1 cellular context compared by ENCODE assay signal in genomic region chr3:179227349-179227748, GRCh38.
TF ChIP-seq lines count a peak whose summit lies in the region.

No MANE protein-coding gene starts in this region.

TF ChIP-seq in GM23338, 12 proteins besides CTCF, POLR2A, EP300 and RAD21 (continued from another document):
- TF ChIP-seq, protein P1, sequence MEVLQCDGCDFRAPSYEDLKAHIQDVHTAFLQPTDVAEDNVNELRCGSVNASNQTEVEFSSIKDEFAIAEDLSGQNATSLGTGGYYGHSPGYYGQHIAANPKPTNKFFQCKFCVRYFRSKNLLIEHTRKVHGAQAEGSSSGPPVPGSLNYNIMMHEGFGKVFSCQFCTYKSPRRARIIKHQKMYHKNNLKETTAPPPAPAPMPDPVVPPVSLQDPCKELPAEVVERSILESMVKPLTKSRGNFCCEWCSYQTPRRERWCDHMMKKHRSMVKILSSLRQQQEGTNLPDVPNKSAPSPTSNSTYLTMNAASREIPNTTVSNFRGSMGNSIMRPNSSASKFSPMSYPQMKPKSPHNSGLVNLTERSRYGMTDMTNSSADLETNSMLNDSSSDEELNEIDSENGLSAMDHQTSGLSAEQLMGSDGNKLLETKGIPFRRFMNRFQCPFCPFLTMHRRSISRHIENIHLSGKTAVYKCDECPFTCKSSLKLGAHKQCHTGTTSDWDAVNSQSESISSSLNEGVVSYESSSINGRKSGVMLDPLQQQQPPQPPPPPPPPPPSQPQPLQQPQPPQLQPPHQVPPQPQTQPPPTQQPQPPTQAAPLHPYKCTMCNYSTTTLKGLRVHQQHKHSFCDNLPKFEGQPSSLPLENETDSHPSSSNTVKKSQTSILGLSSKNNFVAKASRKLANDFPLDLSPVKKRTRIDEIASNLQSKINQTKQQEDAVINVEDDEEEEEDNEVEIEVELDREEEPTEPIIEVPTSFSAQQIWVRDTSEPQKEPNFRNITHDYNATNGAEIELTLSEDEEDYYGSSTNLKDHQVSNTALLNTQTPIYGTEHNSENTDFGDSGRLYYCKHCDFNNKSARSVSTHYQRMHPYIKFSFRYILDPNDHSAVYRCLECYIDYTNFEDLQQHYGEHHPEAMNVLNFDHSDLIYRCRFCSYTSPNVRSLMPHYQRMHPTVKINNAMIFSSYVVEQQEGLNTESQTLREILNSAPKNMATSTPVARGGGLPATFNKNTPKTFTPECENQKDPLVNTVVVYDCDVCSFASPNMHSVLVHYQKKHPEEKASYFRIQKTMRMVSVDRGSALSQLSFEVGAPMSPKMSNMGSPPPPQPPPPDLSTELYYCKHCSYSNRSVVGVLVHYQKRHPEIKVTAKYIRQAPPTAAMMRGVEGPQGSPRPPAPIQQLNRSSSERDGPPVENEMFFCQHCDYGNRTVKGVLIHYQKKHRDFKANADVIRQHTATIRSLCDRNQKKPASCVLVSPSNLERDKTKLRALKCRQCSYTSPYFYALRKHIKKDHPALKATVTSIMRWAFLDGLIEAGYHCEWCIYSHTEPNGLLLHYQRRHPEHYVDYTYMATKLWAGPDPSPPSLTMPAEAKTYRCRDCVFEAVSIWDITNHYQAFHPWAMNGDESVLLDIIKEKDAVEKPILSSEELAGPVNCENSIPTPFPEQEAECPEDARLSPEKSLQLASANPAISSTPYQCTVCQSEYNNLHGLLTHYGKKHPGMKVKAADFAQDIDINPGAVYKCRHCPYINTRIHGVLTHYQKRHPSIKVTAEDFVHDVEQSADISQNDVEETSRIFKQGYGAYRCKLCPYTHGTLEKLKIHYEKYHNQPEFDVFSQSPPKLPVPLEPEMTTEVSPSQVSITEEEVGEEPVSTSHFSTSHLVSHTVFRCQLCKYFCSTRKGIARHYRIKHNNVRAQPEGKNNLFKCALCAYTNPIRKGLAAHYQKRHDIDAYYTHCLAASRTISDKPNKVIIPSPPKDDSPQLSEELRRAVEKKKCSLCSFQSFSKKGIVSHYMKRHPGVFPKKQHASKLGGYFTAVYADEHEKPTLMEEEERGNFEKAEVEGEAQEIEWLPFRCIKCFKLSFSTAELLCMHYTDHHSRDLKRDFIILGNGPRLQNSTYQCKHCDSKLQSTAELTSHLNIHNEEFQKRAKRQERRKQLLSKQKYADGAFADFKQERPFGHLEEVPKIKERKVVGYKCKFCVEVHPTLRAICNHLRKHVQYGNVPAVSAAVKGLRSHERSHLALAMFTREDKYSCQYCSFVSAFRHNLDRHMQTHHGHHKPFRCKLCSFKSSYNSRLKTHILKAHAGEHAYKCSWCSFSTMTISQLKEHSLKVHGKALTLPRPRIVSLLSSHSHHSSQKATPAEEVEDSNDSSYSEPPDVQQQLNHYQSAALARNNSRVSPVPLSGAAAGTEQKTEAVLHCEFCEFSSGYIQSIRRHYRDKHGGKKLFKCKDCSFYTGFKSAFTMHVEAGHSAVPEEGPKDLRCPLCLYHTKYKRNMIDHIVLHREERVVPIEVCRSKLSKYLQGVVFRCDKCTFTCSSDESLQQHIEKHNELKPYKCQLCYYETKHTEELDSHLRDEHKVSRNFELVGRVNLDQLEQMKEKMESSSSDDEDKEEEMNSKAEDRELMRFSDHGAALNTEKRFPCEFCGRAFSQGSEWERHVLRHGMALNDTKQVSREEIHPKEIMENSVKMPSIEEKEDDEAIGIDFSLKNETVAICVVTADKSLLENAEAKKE (CRISPR knock-in tag; IDR thresholded peaks at IDR 0.05): no peak
- TF ChIP-seq, protein P2, sequence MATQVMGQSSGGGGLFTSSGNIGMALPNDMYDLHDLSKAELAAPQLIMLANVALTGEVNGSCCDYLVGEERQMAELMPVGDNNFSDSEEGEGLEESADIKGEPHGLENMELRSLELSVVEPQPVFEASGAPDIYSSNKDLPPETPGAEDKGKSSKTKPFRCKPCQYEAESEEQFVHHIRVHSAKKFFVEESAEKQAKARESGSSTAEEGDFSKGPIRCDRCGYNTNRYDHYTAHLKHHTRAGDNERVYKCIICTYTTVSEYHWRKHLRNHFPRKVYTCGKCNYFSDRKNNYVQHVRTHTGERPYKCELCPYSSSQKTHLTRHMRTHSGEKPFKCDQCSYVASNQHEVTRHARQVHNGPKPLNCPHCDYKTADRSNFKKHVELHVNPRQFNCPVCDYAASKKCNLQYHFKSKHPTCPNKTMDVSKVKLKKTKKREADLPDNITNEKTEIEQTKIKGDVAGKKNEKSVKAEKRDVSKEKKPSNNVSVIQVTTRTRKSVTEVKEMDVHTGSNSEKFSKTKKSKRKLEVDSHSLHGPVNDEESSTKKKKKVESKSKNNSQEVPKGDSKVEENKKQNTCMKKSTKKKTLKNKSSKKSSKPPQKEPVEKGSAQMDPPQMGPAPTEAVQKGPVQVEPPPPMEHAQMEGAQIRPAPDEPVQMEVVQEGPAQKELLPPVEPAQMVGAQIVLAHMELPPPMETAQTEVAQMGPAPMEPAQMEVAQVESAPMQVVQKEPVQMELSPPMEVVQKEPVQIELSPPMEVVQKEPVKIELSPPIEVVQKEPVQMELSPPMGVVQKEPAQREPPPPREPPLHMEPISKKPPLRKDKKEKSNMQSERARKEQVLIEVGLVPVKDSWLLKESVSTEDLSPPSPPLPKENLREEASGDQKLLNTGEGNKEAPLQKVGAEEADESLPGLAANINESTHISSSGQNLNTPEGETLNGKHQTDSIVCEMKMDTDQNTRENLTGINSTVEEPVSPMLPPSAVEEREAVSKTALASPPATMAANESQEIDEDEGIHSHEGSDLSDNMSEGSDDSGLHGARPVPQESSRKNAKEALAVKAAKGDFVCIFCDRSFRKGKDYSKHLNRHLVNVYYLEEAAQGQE (IDR thresholded peaks at IDR 0.05; ENCODE audit: unreplicated experiment): no peak
